Comparison of ENCODE assay signal across 22 cellular contexts in genomic region chr13:42280537-42280936, GRCh38.
"Had no signal": no experiment of that assay in that cellular context is flagged by ENCODE, and none has a peak within 500 bp of the region (broad histone marks: within the 10 kb centered on the region; RNA-seq: fewer than 3 reads in every experiment).

No MANE protein-coding gene starts in this region.

- H3K27ac Mint-ChIP-seq: activated CD8-positive, alpha-beta T cell treated with anti-CD3 and anti-CD28 coated beads, Interleukin-2, amount 10 ng/mL, durations not matched to agents 7 days and 5 days; activated naive CD8-positive, alpha-beta T cell; activated T-cell treated with anti-CD3 and anti-CD28 coated beads, Interleukin-2, amount 50 U/mL, for 72 hours; nephron; progenitor cell of endocrine pancreas; WTC11 had no signal

- H3K4me1 ChIP-seq: right lobe of liver, testis had no signal

- ATAC-seq: activated CD8-positive, alpha-beta T cell treated with anti-CD3 and anti-CD28 coated beads, Interleukin-2, amount 10 ng/mL, durations not matched to agents 7 days and 5 days; activated T-cell treated with anti-CD3 and anti-CD28 coated beads, Interleukin-2, amount 50 U/mL, for 72 hours; gastrocnemius medialis; WTC11 had no signal

- H3K27ac ChIP-seq: brain microvascular endothelial cell, gastrocnemius medialis, heart right ventricle, right lobe of liver, spleen, testis had no signal

- H3K9me3 ChIP-seq: gastrocnemius medialis, heart right ventricle, right lobe of liver, spleen, stomach, testis had no signal

- DNase-seq: activated CD4-positive, alpha-beta T cell treated with anti-CD3 and anti-CD28 coated beads for 48 hours; activated CD8-positive, alpha-beta memory T cell treated with anti-CD3 and anti-CD28 coated beads, Interleukin-2, amount 50 U/mL, for 4 hours; activated CD8-positive, alpha-beta T cell treated with anti-CD3 and anti-CD28 coated beads, Interleukin-2, amount 10 ng/mL, durations not matched to agents 7 days and 5 days; activated gamma-delta T cell; activated T-cell treated with anti-CD3 and anti-CD28 coated beads, Interleukin-2, amount 50 U/mL, for 72 hours; brain microvascular endothelial cell; effector CD8-positive, alpha-beta T cell; gastrocnemius medialis; heart right ventricle; islet precursor cell; mesendoderm; occipital lobe; right lobe of liver; spleen; stomach; T-helper 2 cell; testis had no signal

- H3K27me3 ChIP-seq: brain microvascular endothelial cell, gastrocnemius medialis, heart right ventricle, right lobe of liver, spleen, stomach, testis had no signal

- H3K36me3 ChIP-seq: brain microvascular endothelial cell, gastrocnemius medialis, right lobe of liver, stomach had no signal

- H3K4me3 Mint-ChIP-seq: activated CD8-positive, alpha-beta T cell treated with anti-CD3 and anti-CD28 coated beads, Interleukin-2, amount 10 ng/mL, durations not matched to agents 7 days and 5 days; activated naive CD8-positive, alpha-beta T cell; activated T-cell treated with anti-CD3 and anti-CD28 coated beads, Interleukin-2, amount 50 U/mL, for 72 hours; central memory CD8-positive, alpha-beta T cell; nephron; WTC11 had no signal

- H3K9me3 Mint-ChIP-seq: central memory CD8-positive, alpha-beta T cell; nephron; WTC11 had no signal

- H3K4me3 ChIP-seq: gastrocnemius medialis, heart right ventricle, right lobe of liver, spleen, stomach, testis had no signal

- H3K27me3 Mint-ChIP-seq: activated naive CD8-positive, alpha-beta T cell; central memory CD8-positive, alpha-beta T cell; progenitor cell of endocrine pancreas had no signal
